ENCODE assay signal across 31 cellular contexts in genomic region chr1:227335587-227336020, GRCh38.
"Had no signal": no experiment of that assay in that cellular context is flagged by ENCODE, and none has a peak within 500 bp of the region (broad histone marks: within the 10 kb centered on the region; RNA-seq: fewer than 3 reads in every experiment).

No MANE protein-coding gene starts in this region.

- H3K36me3 Mint-ChIP-seq: stimulated activated memory B cell treated with anti-CD40 and anti-IgM and Interleukin-4, amounts not matched to agents 10 μg/mL and 1 μg/mL and 100 μg/mL, for 72 hours had no signal

- H3K36me3 ChIP-seq: adrenal gland, gastroesophageal sphincter, lower lobe of right lung, ovary, right lobe of liver, suprapubic skin, tibial artery, upper lobe of right lung had no signal

- H3K9me3 Mint-ChIP-seq: stimulated activated memory B cell treated with anti-CD40 and anti-IgM and Interleukin-4, amounts not matched to agents 10 μg/mL and 1 μg/mL and 100 μg/mL, for 72 hours had no signal

- H3K4me3 Mint-ChIP-seq: activated T-cell treated with anti-CD3 and anti-CD28 coated beads, Interleukin-2, amount 50 U/mL, for 72 hours; nephron progenitor cell; stimulated activated memory B cell treated with anti-CD40 and anti-IgM and Interleukin-4, amounts not matched to agents 10 μg/mL and 1 μg/mL and 100 μg/mL, for 72 hours had no signal

- H3K4me3 ChIP-seq: adrenal gland, body of pancreas, gastroesophageal sphincter, hepatocyte, lower lobe of right lung, ovary, right lobe of liver, suprapubic skin, tibial artery, upper lobe of right lung had no signal

- H3K27me3 ChIP-seq: adrenal gland, body of pancreas, gastroesophageal sphincter, hepatocyte, ovary, right lobe of liver, suprapubic skin, tibial artery, upper lobe of right lung had no signal

- DNase-seq: activated CD4-positive, alpha-beta T cell treated with anti-CD3 and anti-CD28 coated beads for 4 hours; activated CD4-positive, alpha-beta T cell treated with anti-CD3 and anti-CD28 coated beads, Interleukin-2, amount 50 U/mL, for 4 hours; activated naive CD4-positive, alpha-beta T cell; activated T-cell treated with anti-CD3 and anti-CD28 coated beads for 4 hours; activated T-cell treated with anti-CD3 and anti-CD28 coated beads, Interleukin-2, amount 50 U/mL, for 72 hours; adrenal gland; aorta; body of pancreas; dermis blood vessel endothelial cell; effector CD8-positive, alpha-beta T cell; islet precursor cell; left cardiac atrium; lower lobe of right lung; mesendoderm; nephron progenitor cell; ovary; right lobe of liver; stimulated activated CD4-positive, alpha-beta T cell treated with anti-CD3 and anti-CD28 coated beads, Interleukin-1b, Interleukin-23, amount 100 ng/mL, for 48 hours; stimulated activated CD4-positive, alpha-beta T cell treated with anti-CD3 and anti-CD28 coated beads, Interleukin-4, amount 100 ng/mL, for 4 hours; stimulated activated CD8-positive, alpha-beta memory T cell treated with anti-CD3 and anti-CD28 coated beads, Interleukin-4, amount 100 ng/mL, for 48 hours; T-helper 2 cell; tibial artery; upper lobe of right lung had no signal

- H3K4me1 ChIP-seq: adrenal gland, body of pancreas, gastroesophageal sphincter, lower lobe of right lung, right lobe of liver, suprapubic skin, tibial artery, upper lobe of right lung had no signal

- H3K27me3 Mint-ChIP-seq: stimulated activated memory B cell treated with anti-CD40 and anti-IgM and Interleukin-4, amounts not matched to agents 10 μg/mL and 1 μg/mL and 100 μg/mL, for 72 hours had no signal

- H3K27ac Mint-ChIP-seq: activated naive CD4-positive, alpha-beta T cell treated with anti-CD3 and anti-CD28 coated beads, Interleukin-2, amount 50 U/mL, for 72 hours; activated T-cell treated with anti-CD3 and anti-CD28 coated beads, Interleukin-2, amount 50 U/mL, for 72 hours; nephron progenitor cell; progenitor cell of endocrine pancreas; stimulated activated memory B cell treated with anti-CD40 and anti-IgM and Interleukin-4, amounts not matched to agents 10 μg/mL and 1 μg/mL and 100 μg/mL, for 72 hours had no signal

- ATAC-seq: activated naive CD4-positive, alpha-beta T cell treated with anti-CD3 and anti-CD28 coated beads, Interleukin-2, amount 50 U/mL, for 72 hours; activated T-cell treated with anti-CD3 and anti-CD28 coated beads, Interleukin-2, amount 50 U/mL, for 72 hours; body of pancreas; gastroesophageal sphincter; left cardiac atrium; lower lobe of right lung; right lobe of liver; stimulated activated memory B cell treated with anti-CD40 and anti-IgM and Interleukin-4, amounts not matched to agents 10 μg/mL and 1 μg/mL and 100 μg/mL, for 72 hours; upper lobe of right lung had no signal

- H3K4me2 ChIP-seq: hepatocyte had no signal

- H3K79me2 ChIP-seq: hepatocyte had no signal

- H3K9me3 ChIP-seq: adrenal gland, body of pancreas, ovary, right lobe of liver, suprapubic skin, upper lobe of right lung had no signal

- H2AFZ ChIP-seq: hepatocyte had no signal

- H3K4me1 Mint-ChIP-seq: nephron progenitor cell; stimulated activated memory B cell treated with anti-CD40 and anti-IgM and Interleukin-4, amounts not matched to agents 10 μg/mL and 1 μg/mL and 100 μg/mL, for 72 hours had no signal

- FAIRE-seq: colon had no signal

- H3K27ac ChIP-seq: adrenal gland, body of pancreas, gastroesophageal sphincter, hepatocyte, lower lobe of right lung, ovary, right lobe of liver, suprapubic skin, tibial artery, upper lobe of right lung, VCaP had no signal
